10 cellular contexts compared by ENCODE assay signal in the genomic region with DNA sequence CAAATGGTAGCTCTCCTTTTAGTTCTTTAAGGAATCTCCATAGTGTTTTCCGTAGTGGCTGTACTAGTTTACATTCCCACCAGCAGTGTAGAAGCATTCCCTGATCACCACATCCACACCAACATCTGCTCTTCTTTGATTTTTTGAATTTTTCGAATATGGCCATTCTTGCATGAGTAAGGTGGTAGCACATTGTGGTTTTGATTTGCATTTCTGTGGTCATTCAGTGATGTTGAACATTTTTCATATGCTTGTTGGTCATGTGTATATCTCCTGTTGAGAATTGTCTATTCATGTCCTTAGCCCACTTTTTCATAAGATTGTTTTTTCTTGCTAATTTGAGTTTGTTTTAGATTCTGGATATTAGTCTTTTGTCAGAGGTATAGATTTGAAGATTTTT.
DNase-seq lines count a peak whose midpoint lies in the region; ATAC-seq, FAIRE-seq and TF ChIP-seq lines count a peak whose summit lies in the region.
"Had no signal": no experiment of that assay in that cellular context is flagged by ENCODE, and none has a peak within 500 bp of the region (broad histone marks: within the 10 kb centered on the region; RNA-seq: fewer than 3 reads in every experiment).

No MANE protein-coding gene starts in this region.

- no peaks in the 10 kb centered on the region for H3K9me3 ChIP-seq in thyroid gland
- H3K9me3 ChIP-seq in adrenal gland (replicated peaks in 1 of 3): no peaks in the 10 kb centered on the region
- H3K9me3 ChIP-seq: mucosa of descending colon had no signal

- H3K27ac ChIP-seq in thyroid gland: no peak overlapping the region
- H3K27ac ChIP-seq in adrenal gland: no peak overlapping the region

- intact Hi-C loops in thyroid gland (cut with DNase I) (no loop called here), adrenal gland (cut with DNase I) (no loop called here)

- WGBS in thyroid gland, 2 donors: 95 to 100% methylated on average over 2 of the region's 2 CpGs
- 84 to 98% (median 93%) methylated on average over 2 of the region's 2 CpGs for WGBS in adrenal gland, 4 donors

- no peak overlapping the region for H3K4me3 ChIP-seq in thyroid gland (replicated peaks in 1 of 3)
- no peak overlapping the region for H3K4me3 ChIP-seq in adrenal gland
- H3K4me3 ChIP-seq: mucosa of descending colon had no signal

- no peak for TF ChIP-seq CTCF in thyroid gland (IDR thresholded peaks at IDR 0.05)
- no peak for TF ChIP-seq CTCF in adrenal gland (IDR thresholded peaks at IDR 0.05)

- TF ChIP-seq POLR2A in H54 (IDR thresholded peaks at IDR 0.05; ENCODE audit: low read depth, low read length): no peak
- no peak for TF ChIP-seq POLR2A in thyroid gland (IDR thresholded peaks at IDR 0.05)
- TF ChIP-seq POLR2A in adrenal gland (IDR thresholded peaks at IDR 0.05): no peak

- ATAC-seq in GM18520 (IDR thresholded peaks at IDR 0.05; ENCODE audit: unreplicated experiment) (peak; percentile 100), HG03469 (IDR thresholded peaks at IDR 0.05; ENCODE audit: unreplicated experiment) (peak; percentile 99), esophagus mucosa (no peak)
- ATAC-seq: mucosa of descending colon had no signal

- no peaks in the 10 kb centered on the region for H3K4me1 ChIP-seq in thyroid gland
- no peaks in the 10 kb centered on the region for H3K4me1 ChIP-seq in adrenal gland (replicated peaks in 1 of 2)

- H3K27me3 ChIP-seq in thyroid gland (no peaks in the 10 kb centered on the region), adrenal gland (no peaks in the 10 kb centered on the region)

- DNase-seq in H54 (ENCODE audit: insufficient read length, low spot score) (no peak), glomerular visceral epithelial cell (ENCODE audit: extremely low spot score) (peak; percentile 63), thyroid gland (no peak), adrenal gland (no peak), NCI-H146 treated with DMSO at 0.1 percent for 48 hours (lab: John Stamatoyannopoulos, UW; ENCODE audit: unreplicated experiment) (no peak)
- DNase-seq: KBM-7, mucosa of descending colon had no signal

- peak; percentile 53 for FAIRE-seq in H54 (lab: Jason Lieb, UNC)

- H3K36me3 ChIP-seq in thyroid gland: no peaks in the 10 kb centered on the region
- no peaks in the 10 kb centered on the region for H3K36me3 ChIP-seq in adrenal gland (replicated peaks in 1 of 2)
